Comparison of ENCODE assay signal across 9 cellular contexts in the genomic region with DNA sequence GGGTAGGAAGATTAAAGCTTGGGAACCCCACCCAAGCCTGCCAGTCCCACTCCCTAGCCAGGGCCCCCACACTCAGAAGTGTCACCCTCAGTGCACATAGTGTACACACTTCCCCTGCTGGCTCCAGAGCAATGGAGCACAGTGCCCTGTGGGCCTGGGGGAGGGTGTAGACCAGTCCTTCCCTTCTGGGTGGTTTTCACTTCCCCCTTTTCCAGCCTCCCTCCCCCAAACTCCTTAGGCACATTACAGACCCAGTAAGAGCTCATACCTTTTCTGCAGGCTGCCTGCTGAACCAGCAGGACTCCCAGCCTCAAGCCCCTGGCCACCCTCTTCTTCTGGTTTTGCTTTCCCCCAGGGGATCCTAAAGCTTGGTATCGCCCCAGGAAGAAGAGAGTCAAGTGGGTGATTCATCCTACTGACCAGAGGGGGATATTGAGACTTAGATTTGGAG. TPM values are rescaled to one million over a fixed set of nuclear protein-coding genes. Genes with fewer than 3 reads are reported as not detected.
DNase-seq lines count a peak whose midpoint lies in the region; ATAC-seq, FAIRE-seq and TF ChIP-seq lines count a peak whose summit lies in the region.
"Had no signal": no experiment of that assay in that cellular context is flagged by ENCODE, and none has a peak within 500 bp of the region (broad histone marks: within the 10 kb centered on the region; RNA-seq: fewer than 3 reads in every experiment).

A gene with protein sequence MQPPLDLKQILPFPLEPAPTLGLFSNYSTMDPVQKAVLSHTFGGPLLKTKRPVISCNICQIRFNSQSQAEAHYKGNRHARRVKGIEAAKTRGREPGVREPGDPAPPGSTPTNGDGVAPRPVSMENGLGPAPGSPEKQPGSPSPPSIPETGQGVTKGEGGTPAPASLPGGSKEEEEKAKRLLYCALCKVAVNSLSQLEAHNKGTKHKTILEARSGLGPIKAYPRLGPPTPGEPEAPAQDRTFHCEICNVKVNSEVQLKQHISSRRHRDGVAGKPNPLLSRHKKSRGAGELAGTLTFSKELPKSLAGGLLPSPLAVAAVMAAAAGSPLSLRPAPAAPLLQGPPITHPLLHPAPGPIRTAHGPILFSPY (minus strand): TSS at position 143 of the 451 bp plus-strand sequence. CDS start 219 bp downstream, outside the sequence.

- H3K9me3 Mint-ChIP-seq in CD14-positive monocyte (peaks cover 0 to 2% (median 0%) of the 10 kb centered on the region in 7 donors), brain (no peaks in the 10 kb centered on the region)
- no peaks in the 10 kb centered on the region for H3K9me3 Mint-ChIP-seq in natural killer cell treated with Interleukin-12 subunit alpha and Interleukin-12 subunit beta and Interleukin-15 and Interleukin-18, amount 100 ng/mL, for 72 hours

- DNase-seq in CD14-positive monocyte (ENCODE audit: low spot score) (peak; percentile 95), mucosa of gallbladder (ENCODE audit: low spot score) (no peak), NCI-H187 (lab: John Stamatoyannopoulos, UW) (no peak), GM19239 (ENCODE audit: insufficient read length, low spot score) (no peak), SK-N-DZ (ENCODE audit: low spot score) (no peak)
- no peak for DNase-seq in natural killer cell treated with Interleukin-12 subunit alpha and Interleukin-12 subunit beta and Interleukin-15 and Interleukin-18, amount 100 ng/mL, for 72 hours (ENCODE audit: low spot score)
- DNase-seq: pancreas had no signal

- H3K27me3 Mint-ChIP-seq in CD14-positive monocyte (ENCODE audit: low read depth in 3 of 3) (peaks cover 0 to 5% (median 2%) of the 10 kb centered on the region in 3 donors), brain (no peaks in the 10 kb centered on the region)
- no peaks in the 10 kb centered on the region for H3K27me3 Mint-ChIP-seq in natural killer cell treated with Interleukin-12 subunit alpha and Interleukin-12 subunit beta and Interleukin-15 and Interleukin-18, amount 100 ng/mL, for 72 hours

- H3K27ac Mint-ChIP-seq in CD14-positive monocyte (peak within 1 kb of the TSS; percentile 100), brain (peak within 1 kb of the TSS in 4 of 5 experiments; percentile 34 to 87 (median 60))
- no peak within 1 kb of the TSS for H3K27ac Mint-ChIP-seq in natural killer cell treated with Interleukin-12 subunit alpha and Interleukin-12 subunit beta and Interleukin-15 and Interleukin-18, amount 100 ng/mL, for 72 hours

- intact Hi-C loops in CD14-positive monocyte (cut with micrococcal nuclease) = no loop called here

- H3K36me3 Mint-ChIP-seq in CD14-positive monocyte = peaks cover 32 to 36% of the 10 kb centered on the region in 2 donors
- no peaks in the 10 kb centered on the region for H3K36me3 Mint-ChIP-seq in brain
- H3K36me3 Mint-ChIP-seq in natural killer cell treated with Interleukin-12 subunit alpha and Interleukin-12 subunit beta and Interleukin-15 and Interleukin-18, amount 100 ng/mL, for 72 hours = no peaks in the 10 kb centered on the region

- ATAC-seq in HG03460 (IDR thresholded peaks at IDR 0.05; ENCODE audit: unreplicated experiment) = peak; percentile 40
- no peak for ATAC-seq in natural killer cell treated with Interleukin-12 subunit alpha and Interleukin-12 subunit beta and Interleukin-15 and Interleukin-18, amount 100 ng/mL, for 72 hours

- no peak for FAIRE-seq in GM19239 (lab: Jason Lieb, UNC)
- FAIRE-seq: pancreas had no signal

- H3K4me3 Mint-ChIP-seq in CD14-positive monocyte (peak within 1 kb of the TSS; percentile 90 to 96), brain (peak within 1 kb of the TSS in 4 of 5 experiments; percentile 19 to 45 (median 34))
- H3K4me3 Mint-ChIP-seq in natural killer cell treated with Interleukin-12 subunit alpha and Interleukin-12 subunit beta and Interleukin-15 and Interleukin-18, amount 100 ng/mL, for 72 hours = no peak within 1 kb of the TSS

- TF ChIP-seq CTCF in CD14-positive monocyte (IDR thresholded peaks at IDR 0.05) (no peak), brain (conservative IDR thresholded peaks at IDR 0.05) (no peak)

- peaks cover 91% of the 10 kb centered on the region for H3K4me1 Mint-ChIP-seq in CD14-positive monocyte
- H3K4me1 Mint-ChIP-seq in brain = peaks cover 71% of the 10 kb centered on the region
- peaks cover 7 to 10% of the 10 kb centered on the region in 2 donors for H3K4me1 Mint-ChIP-seq in natural killer cell treated with Interleukin-12 subunit alpha and Interleukin-12 subunit beta and Interleukin-15 and Interleukin-18, amount 100 ng/mL, for 72 hours (ENCODE audit: low read depth in 2 of 2)

RNA-seq across cellular contexts. Expression of the gene that starts here (rescaled TPM):
- polyA plus RNA-seq in CD14-positive monocyte (10 to 100 TPM; 53.9 to 78.3 TPM), brain (ENCODE audit: insufficient read depth, low read depth, low replicate concordance) (109 TPM)
- total RNA-seq in mucosa of gallbladder = 11.4 TPM
- 19.5 and 30.2 TPM in 2 replicates for polyA plus RNA-seq in SK-N-DZ (2014; cell fraction: cytosol; rRNA removed)
- polyA plus RNA-seq in SK-N-DZ (2014; cell fraction: nucleus; rRNA removed) = 7.6 and 21.2 TPM in 2 replicates
- 1 to 10 TPM; 1.1 to 1.5 TPM for total RNA-seq in natural killer cell treated with Interleukin-12 subunit alpha and Interleukin-12 subunit beta and Interleukin-15 and Interleukin-18, amount 100 ng/mL, for 72 hours

Comparison
In these comparisons a context has a peak if more than half of its experiments do, and no peak if none do; other contexts are left out.
1. H3K27ac Mint-ChIP-seq: peak in CD14-positive monocyte (7 of 7) and brain (4 of 5); none in natural killer cell treated with Interleukin-12 subunit alpha and Interleukin-12 subunit beta and Interleukin-15 and Interleukin-18, amount 100 ng/mL, for 72 hours (0 of 2).